19 cellular contexts compared by ENCODE assay signal in the genomic region with DNA sequence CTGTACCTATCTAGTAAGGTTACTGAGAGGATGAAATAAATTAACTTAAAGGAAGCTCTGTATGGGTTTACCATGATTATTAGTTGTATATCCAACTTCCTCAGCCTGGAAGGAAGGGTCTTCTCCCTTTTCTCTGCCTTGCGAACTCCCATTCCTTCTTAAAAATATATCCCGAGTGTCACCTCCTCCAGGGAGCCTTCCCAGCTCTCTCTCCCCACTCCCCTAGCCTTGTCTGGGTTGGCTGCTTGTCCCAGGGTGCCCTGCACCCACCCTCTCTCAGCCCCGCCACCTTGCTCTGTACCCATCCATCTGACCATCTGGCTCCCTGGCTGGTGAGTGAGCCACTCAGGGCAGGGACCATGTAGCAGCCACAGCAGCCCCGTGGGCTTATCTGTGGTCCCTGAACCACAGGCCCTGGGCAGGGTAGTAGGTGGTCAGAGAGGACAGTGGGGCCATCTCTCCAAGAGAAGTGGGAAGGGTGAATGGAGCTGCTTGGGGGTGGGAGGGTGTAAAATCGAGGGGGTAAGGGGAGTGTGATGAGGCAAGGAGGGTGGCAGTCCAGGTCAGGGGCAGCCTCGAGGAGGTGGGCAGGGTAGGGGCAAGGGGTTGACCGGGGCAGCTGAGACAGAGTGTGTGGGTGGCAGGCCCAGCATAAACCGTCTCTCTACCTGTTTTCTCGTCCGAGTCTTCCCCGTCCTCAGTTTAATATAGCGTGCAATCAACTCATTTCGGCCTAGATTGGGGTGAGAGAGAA. TPM values are rescaled to one million over a fixed set of nuclear protein-coding genes. Genes with fewer than 3 reads are reported as not detected.
A peak's percentile ranks its signal among the peaks of the same experiment; 100 is the strongest.
DNase-seq lines count a peak whose midpoint lies in the region; ATAC-seq, FAIRE-seq and TF ChIP-seq lines count a peak whose summit lies in the region.
"Had no signal": no experiment of that assay in that cellular context is flagged by ENCODE, and none has a peak within 500 bp of the region (broad histone marks: within the 10 kb centered on the region; RNA-seq: fewer than 3 reads in every experiment).

No MANE protein-coding gene starts in this region.

- intact Hi-C loops in Right ventricle myocardium superior (cut with DNase I) (no loop called here), left ventricle myocardium superior (cut with micrococcal nuclease) (no loop called here)

- H2BK120ac ChIP-seq in H1 (replicated peaks; ENCODE audit: low read depth, low read length) (no peak overlapping the region), neuronal stem cell (ENCODE audit: low read depth, low read length) (no peak overlapping the region)

- CTCF ChIA-PET in H1 (lab: Charles Lee; ENCODE audit: partially characterized antibody) = interaction anchor here (0.6 to 3.6 kb wide), 7 partner anchors 12 to 188 kb away, joined by 3 to 13 read pairs (median 4); partner anchors contain the start of genes DEF6, RPL10A and TEAD3

- H3K4me3 ChIP-seq in H1 (ENCODE audit: extremely low read depth in 1 of 4, insufficient read depth in 2 of 4, low read depth in 3 of 4, low read length in 4 of 4) (no peak overlapping the region), neuronal stem cell (ENCODE audit: low read length in 2 of 2) (no peak overlapping the region)
- H3K4me3 ChIP-seq: testis had no signal

- H3K4me2 ChIP-seq in H1 (ENCODE audit: insufficient read depth in 1 of 2, low read depth in 2 of 2, low read length in 2 of 2) (peak overlapping the region in 1 of 2 experiments; percentile 71; a peak in 1 of 4 replicates), neuronal stem cell (ENCODE audit: insufficient read depth, low read length, poor library complexity, severe bottlenecking) (no peak overlapping the region)

- peak overlapping the region; percentile 95; the same call in 1 of the 2 replicates for H2BK15ac ChIP-seq in H1 (ENCODE audit: low read length)
- no peak overlapping the region for H2BK15ac ChIP-seq in neuronal stem cell (ENCODE audit: low read length)

- no peak for TF ChIP-seq CTCF in H1 (IDR thresholded peaks at IDR 0.05; ENCODE audit: control extremely low read depth in 1 of 3, insufficient read depth in 1 of 3, low read depth in 1 of 3, low read length in 3 of 3)

- H3K4ac ChIP-seq in H1 (replicated peaks; ENCODE audit: insufficient read length, low read depth, low read length) (no peak overlapping the region), neuronal stem cell (ENCODE audit: low read length) (peak overlapping the region; percentile 32)

- peaks cover 0 to 5% of the 10 kb centered on the region in 2 experiments for H4K20me1 ChIP-seq in H1 (replicated peaks in 1 of 2; ENCODE audit: control insufficient read depth in 1 of 2, insufficient read depth in 2 of 2, low read length in 2 of 2)

- peak overlapping the region; percentile 99 for H2BK5ac ChIP-seq in H1 (ENCODE audit: low read depth, low read length)
- H2BK5ac ChIP-seq in neuronal stem cell (ENCODE audit: low read length) = peak overlapping the region; percentile 9

- peaks cover 21 to 39% (median 32%) of the 10 kb centered on the region in 4 experiments for H3K4me1 ChIP-seq in H1 (replicated peaks in 1 of 4; ENCODE audit: control insufficient read depth in 3 of 4, insufficient read depth in 4 of 4, low read length in 3 of 4)
- peaks cover 3 to 31% of the 10 kb centered on the region in 2 donors for H3K4me1 ChIP-seq in neuronal stem cell (ENCODE audit: control insufficient read depth in 2 of 2, insufficient read depth in 1 of 2, low read depth in 1 of 2, low read length in 2 of 2)

- POLR2A ChIA-PET in H1 (lab: Charles Lee; ENCODE audit: partially characterized antibody) = interaction anchor here (0.7 to 37.6 kb wide), 6 partner anchors 6 to 142 kb away, joined by 3 to 1319 read pairs (median 4); partner anchors contain the start of genes FANCE, PPARD, RPL10A and TEAD3

- H3K27ac ChIP-seq in H1 (ENCODE audit: low read depth, low read length) = no peak overlapping the region; the same call in 1 of the 2 replicates
- no peak overlapping the region for H3K27ac ChIP-seq in neuronal stem cell (replicated peaks; ENCODE audit: low read length)

- no peak for TF ChIP-seq RAD21 in H1 (IDR thresholded peaks at IDR 0.05 in 1 of 2, conservative IDR thresholded peaks at IDR 0.05 in 1 of 2; ENCODE audit: low read depth in 2 of 2, low read length in 2 of 2)

- DNase-seq in Right ventricle myocardium superior = peak; percentile 35
- no peak for DNase-seq in left ventricle myocardium superior
- no peak for DNase-seq in H1 (ENCODE audit: low read depth in 1 of 2, low spot score in 2 of 2)
- DNase-seq in neuronal stem cell (ENCODE audit: low spot score) = no peak
- DNase-seq in CD1c-positive myeloid dendritic cell (ENCODE audit: extremely low spot score) = no peak
- no peak for DNase-seq in stimulated activated CD4-positive, alpha-beta T cell treated with anti-CD3 and anti-CD28 coated beads, Interleukin-12 subunit alpha, Interleukin-12 subunit beta, amount 100 ng/mL, for 4 hours
- DNase-seq: activated naive CD8-positive, alpha-beta T cell treated with anti-CD3 and anti-CD28 coated beads, Interleukin-2, amount 10 ng/mL, durations not matched to agents 7 days and 5 days; C1 segment of cervical spinal cord; MV-4-11; NCI-H2081; testis had no signal

- H2AK5ac ChIP-seq in H1 (ENCODE audit: low read depth, low read length) (peak overlapping the region; percentile 32; the same call in 1 of the 2 replicates), neuronal stem cell (ENCODE audit: low read depth, low read length) (peak overlapping the region; percentile 71)

- 89% methylated on average over 13 of the region's 13 CpGs; no CpG with 5 or more reads in 1 of the 2 experiments for whole genome bisulfite sequencing in H1 (ENCODE audit: extremely low coverage in 1 of 2, insufficient coverage in 1 of 2, insufficient read length in 1 of 2, insufficient replicate concordance in 2 of 2, low coverage in 1 of 2, low lambda C conversion rate in 2 of 2, missing lambda C conversion rate in 1 of 2), 2 experiments
- WGBS in neuronal stem cell (ENCODE audit: extremely low coverage in 2 of 2, insufficient read length in 2 of 2, insufficient replicate concordance in 1 of 2), 2 donors = no CpG with 5 or more reads among the region's 13 CpGs

- H3K9ac ChIP-seq in H1 (replicated peaks in 1 of 4; ENCODE audit: extremely low read depth in 1 of 4, low read depth in 3 of 4, low read length in 3 of 4) (no peak overlapping the region), neuronal stem cell (ENCODE audit: low read depth, low read length, poor library complexity) (peak overlapping the region; percentile 27)

- H3K27me3 ChIP-seq in H1 (replicated peaks in 1 of 4; ENCODE audit: control insufficient read depth in 3 of 4, extremely low read depth in 1 of 4, insufficient read depth in 3 of 4, low read length in 3 of 4) (no peaks in the 10 kb centered on the region; a peak in 1 of 7 replicates), neuronal stem cell (ENCODE audit: control insufficient read depth in 3 of 3, insufficient read depth in 3 of 3, low read depth in 1 of 3, low read length in 3 of 3) (no peaks in the 10 kb centered on the region)
- H3K27me3 ChIP-seq: testis had no signal

- H3K14ac ChIP-seq in H1 (ENCODE audit: insufficient read length) = no peak overlapping the region
- H3K14ac ChIP-seq in neuronal stem cell (ENCODE audit: low read length) = no peak overlapping the region

- H2BK12ac ChIP-seq in H1 (ENCODE audit: low read depth, low read length) = 0 out of 2 replicates have a peak overlapping the region, but pooled peaks have one; percentile 68
- peak overlapping the region; percentile 95 for H2BK12ac ChIP-seq in neuronal stem cell (ENCODE audit: low read length)

- FAIRE-seq in H1 (lab: Jason Lieb, UNC) = no peak

- H3K56ac ChIP-seq in H1 (replicated peaks; ENCODE audit: insufficient read length, low read depth, low read length) = no peak overlapping the region

- peak overlapping the region; percentile 93 for H3K18ac ChIP-seq in H1 (ENCODE audit: extremely low read depth, low read length)
- peak overlapping the region; percentile 54 for H3K18ac ChIP-seq in neuronal stem cell (ENCODE audit: low read length)

- no peak overlapping the region for H2AFZ ChIP-seq in H1 (ENCODE audit: low read length)
- H2AFZ ChIP-seq in neuronal stem cell (ENCODE audit: low read length) = no peak overlapping the region

- TF ChIP-seq POLR2A in H1 (IDR thresholded peaks at IDR 0.05; ENCODE audit: control extremely low read depth in 1 of 2, low read depth in 2 of 2, low read length in 2 of 2) = no peak

- no peak overlapping the region for H4K5ac ChIP-seq in H1 (ENCODE audit: insufficient read length, low read depth, low read length)

- H3K36me3 ChIP-seq in H1 (ENCODE audit: control insufficient read depth in 2 of 4, insufficient read depth in 4 of 4, low read length in 3 of 4) (peaks cover 0 to 8% (median 1%) of the 10 kb centered on the region in 4 experiments; a peak in 2 of 8 replicates), neuronal stem cell (replicated peaks in 1 of 2; ENCODE audit: control insufficient read depth in 2 of 2, insufficient read depth in 2 of 2, low read length in 2 of 2) (peaks cover 11 to 71% of the 10 kb centered on the region in 2 donors)

- no peak overlapping the region for H4K8ac ChIP-seq in H1 (ENCODE audit: extremely low read depth, insufficient read depth, low read length)
- no peak overlapping the region for H4K8ac ChIP-seq in neuronal stem cell (ENCODE audit: low read depth, low read length)

- H3K23me2 ChIP-seq in H1 (ENCODE audit: low read depth, low read length) = peaks cover 5% of the 10 kb centered on the region; the same call in 1 of the 2 replicates

- H2BK20ac ChIP-seq in H1 (ENCODE audit: low read length) = no peak overlapping the region

- TF ChIP-seq EP300 in H1 (IDR thresholded peaks at IDR 0.05; ENCODE audit: borderline replicate concordance in 1 of 2, low read depth in 2 of 2, low read length in 2 of 2) = no peak

- H3K23ac ChIP-seq in H1 (ENCODE audit: insufficient read length) (no peak overlapping the region), neuronal stem cell (ENCODE audit: low read depth, low read length, poor library complexity) (no peak overlapping the region)

- no peaks in the 10 kb centered on the region for H3K9me3 ChIP-seq in H1 (ENCODE audit: insufficient read depth in 2 of 2, low read depth in 1 of 2, low read length in 1 of 2)
- no peaks in the 10 kb centered on the region for H3K9me3 ChIP-seq in neuronal stem cell (replicated peaks in 1 of 2; ENCODE audit: control insufficient read depth in 2 of 2, insufficient read depth in 1 of 2, low read depth in 1 of 2, low read length in 2 of 2)
- H3K9me3 ChIP-seq: testis had no signal

- H3K79me1 ChIP-seq in H1 (ENCODE audit: low read depth, low read length) (peaks cover 6% of the 10 kb centered on the region), neuronal stem cell (ENCODE audit: low read depth, low read length) (peaks cover 6% of the 10 kb centered on the region)

- ATAC-seq in Right ventricle myocardium superior (ENCODE audit: poor library complexity) (no peak), left ventricle myocardium superior (no peak), GM21786 (IDR thresholded peaks at IDR 0.05; ENCODE audit: unreplicated experiment) (no peak), SK-N-SH treated with all-trans-retinoic acid at 6 μM for 48 hours (no peak)

- H3K79me2 ChIP-seq in H1 (ENCODE audit: control insufficient read depth in 1 of 2, insufficient read depth in 2 of 2, low read length in 2 of 2) = peaks cover 0 to 12% of the 10 kb centered on the region in 2 experiments; a peak in 2 of 4 replicates

- H4K91ac ChIP-seq in H1 (replicated peaks; ENCODE audit: insufficient read length, low read length) (peak overlapping the region; percentile 72), neuronal stem cell (ENCODE audit: low read depth, low read length, poor library complexity) (no peak overlapping the region)

RNA-seq across cellular contexts. Expression of gene TEAD3, which starts 12.8 kb away (rescaled TPM):
- 25.4 TPM for total RNA-seq in Right ventricle myocardium superior
- 30.4 TPM for total RNA-seq in left ventricle myocardium superior
- 27.0 and 28.7 TPM in 2 replicates for total RNA-seq in H1 (2021; fragmentation: NEBNext Ultra II Directional; extraction: Animal tissue kit (Norgen Biotek cat#: 25700))
- 20.1 and 31.0 TPM in 2 replicates for polyA plus RNA-seq in H1 (2011; rRNA removed)
- polyA plus RNA-seq in H1 (2011; cell fraction: cytosol; rRNA removed) = 21.2 TPM
- polyA plus RNA-seq in H1 (2011; cell fraction: nucleus; rRNA removed) = 34.8 TPM
- 23.4 to 29.3 TPM (median 26.1 TPM) in 4 replicates for polyA plus RNA-seq in H1 (2012, experiment 1 of 2)
- polyA plus RNA-seq in H1 (2012, experiment 2 of 2) = 22.5 TPM
- 17.6 TPM for polyA plus RNA-seq in H1 (2013, experiment 1 of 2)
- 16.7 TPM for polyA plus RNA-seq in H1 (2013, experiment 2 of 2)
- polyA minus RNA-seq in H1 (2011; rRNA and poly(A)+ RNA removed) = 8.8 and 12.4 TPM in 2 replicates
- 9.2 TPM for polyA minus RNA-seq in H1 (2011; cell fraction: cytosol; rRNA and poly(A)+ RNA removed)
- polyA minus RNA-seq in H1 (2011; cell fraction: nucleus; rRNA and poly(A)+ RNA removed) = 9.6 TPM
- polyA plus RNA-seq in neuronal stem cell (2013, experiment 1 of 2) = 37.2 TPM
- 37.9 TPM for polyA plus RNA-seq in neuronal stem cell (2013, experiment 2 of 2)

RNA-seq across cellular contexts. Expression of gene RPL10A, which starts 15.9 kb away (rescaled TPM):
- 535 TPM for total RNA-seq in Right ventricle myocardium superior
- 560 TPM for total RNA-seq in left ventricle myocardium superior
- total RNA-seq in H1 (2021; fragmentation: NEBNext Ultra II Directional; extraction: Animal tissue kit (Norgen Biotek cat#: 25700)) = 1,893 and 1,923 TPM in 2 replicates
- polyA plus RNA-seq in H1 (2011; rRNA removed) = 2,801 and 2,948 TPM in 2 replicates
- 3,231 TPM for polyA plus RNA-seq in H1 (2011; cell fraction: cytosol; rRNA removed)
- 2,819 TPM for polyA plus RNA-seq in H1 (2011; cell fraction: nucleus; rRNA removed)
- 2,565 to 3,012 TPM (median 2,684 TPM) in 4 replicates for polyA plus RNA-seq in H1 (2012, experiment 1 of 2)
- polyA plus RNA-seq in H1 (2012, experiment 2 of 2) = 2,057 TPM
- 2,379 TPM for polyA plus RNA-seq in H1 (2013, experiment 1 of 2)
- polyA plus RNA-seq in H1 (2013, experiment 2 of 2) = 2,280 TPM
- polyA minus RNA-seq in H1 (2011; rRNA and poly(A)+ RNA removed) = 958 and 1,373 TPM in 2 replicates
- 907 TPM for polyA minus RNA-seq in H1 (2011; cell fraction: cytosol; rRNA and poly(A)+ RNA removed)
- polyA minus RNA-seq in H1 (2011; cell fraction: nucleus; rRNA and poly(A)+ RNA removed) = 793 TPM
- polyA plus RNA-seq in neuronal stem cell (2013, experiment 1 of 2) = 2,893 TPM
- 2,832 TPM for polyA plus RNA-seq in neuronal stem cell (2013, experiment 2 of 2)

RNA-seq across cellular contexts. Expression of gene TULP1, which starts 28.6 kb away (rescaled TPM):
- total RNA-seq in Right ventricle myocardium superior (not detected), left ventricle myocardium superior (not detected)
- 5.0 and 6.8 TPM in 2 replicates for total RNA-seq in H1 (2021; fragmentation: NEBNext Ultra II Directional; extraction: Animal tissue kit (Norgen Biotek cat#: 25700))
- polyA plus RNA-seq in H1 (2011; rRNA removed) = 3.2 and 4.4 TPM in 2 replicates
- polyA plus RNA-seq in H1 (2011; cell fraction: cytosol; rRNA removed) = 4.1 TPM
- 5.5 TPM for polyA plus RNA-seq in H1 (2011; cell fraction: nucleus; rRNA removed)
- polyA plus RNA-seq in H1 (2012, experiment 1 of 2) = 4.6 to 5.8 TPM (median 5.4 TPM) in 4 replicates
- polyA plus RNA-seq in H1 (2012, experiment 2 of 2) = 8.5 TPM
- 4.2 TPM for polyA plus RNA-seq in H1 (2013, experiment 1 of 2)
- polyA plus RNA-seq in H1 (2013, experiment 2 of 2) = 4.4 TPM
- 0.32 and 2.4 TPM in 2 replicates for polyA minus RNA-seq in H1 (2011; rRNA and poly(A)+ RNA removed)
- 1.9 TPM for polyA minus RNA-seq in H1 (2011; cell fraction: cytosol; rRNA and poly(A)+ RNA removed)
- polyA minus RNA-seq in H1 (2011; cell fraction: nucleus; rRNA and poly(A)+ RNA removed) = 4.6 TPM
- polyA plus RNA-seq in neuronal stem cell (2013, experiment 1 of 2) = 2.8 TPM
- polyA plus RNA-seq in neuronal stem cell (2013, experiment 2 of 2) = 2.3 TPM
- total RNA-seq: activated CD8-positive, alpha-beta memory T cell treated with anti-CD3 and anti-CD28 coated beads for 36 hours; activated naive CD8-positive, alpha-beta T cell treated with anti-CD3 and anti-CD28 coated beads, Interleukin-2, amount 10 ng/mL, durations not matched to agents 7 days and 5 days; lung microvascular endothelial cell; natural killer cell treated with Interleukin-12 subunit alpha and Interleukin-12 subunit beta and Interleukin-15 and Interleukin-18, amount 100 ng/mL, for 72 hours; NCI-H460; pulmonary artery endothelial cell; T-helper 2 cell treated with Interferon-gamma antibody and Interleukin-4, amounts not matched to agents 100 ng/mL and 5 ng/mL, for 36 hours had no signal

RNA-seq across cellular contexts. Expression of gene FANCE, which starts 31.9 kb away (rescaled TPM):
- total RNA-seq in Right ventricle myocardium superior = 3.4 TPM
- 3.8 TPM for total RNA-seq in left ventricle myocardium superior
- total RNA-seq in H1 (2021; fragmentation: NEBNext Ultra II Directional; extraction: Animal tissue kit (Norgen Biotek cat#: 25700)) = 16.1 and 16.4 TPM in 2 replicates
- 17.0 and 19.2 TPM in 2 replicates for polyA plus RNA-seq in H1 (2011; rRNA removed)
- polyA plus RNA-seq in H1 (2011; cell fraction: cytosol; rRNA removed) = 19.6 TPM
- 21.5 TPM for polyA plus RNA-seq in H1 (2011; cell fraction: nucleus; rRNA removed)
- polyA plus RNA-seq in H1 (2012, experiment 1 of 2) = 11.7 to 17.9 TPM (median 16.0 TPM) in 4 replicates
- polyA plus RNA-seq in H1 (2012, experiment 2 of 2) = 22.8 TPM
- polyA plus RNA-seq in H1 (2013, experiment 1 of 2) = 8.4 TPM
- polyA plus RNA-seq in H1 (2013, experiment 2 of 2) = 8.7 TPM
- 17.3 and 24.8 TPM in 2 replicates for polyA minus RNA-seq in H1 (2011; rRNA and poly(A)+ RNA removed)
- 15.8 TPM for polyA minus RNA-seq in H1 (2011; cell fraction: cytosol; rRNA and poly(A)+ RNA removed)
- 8.3 TPM for polyA minus RNA-seq in H1 (2011; cell fraction: nucleus; rRNA and poly(A)+ RNA removed)
- polyA plus RNA-seq in neuronal stem cell (2013, experiment 1 of 2) = 8.9 TPM
- 8.3 TPM for polyA plus RNA-seq in neuronal stem cell (2013, experiment 2 of 2)
